In the genomic region with DNA sequence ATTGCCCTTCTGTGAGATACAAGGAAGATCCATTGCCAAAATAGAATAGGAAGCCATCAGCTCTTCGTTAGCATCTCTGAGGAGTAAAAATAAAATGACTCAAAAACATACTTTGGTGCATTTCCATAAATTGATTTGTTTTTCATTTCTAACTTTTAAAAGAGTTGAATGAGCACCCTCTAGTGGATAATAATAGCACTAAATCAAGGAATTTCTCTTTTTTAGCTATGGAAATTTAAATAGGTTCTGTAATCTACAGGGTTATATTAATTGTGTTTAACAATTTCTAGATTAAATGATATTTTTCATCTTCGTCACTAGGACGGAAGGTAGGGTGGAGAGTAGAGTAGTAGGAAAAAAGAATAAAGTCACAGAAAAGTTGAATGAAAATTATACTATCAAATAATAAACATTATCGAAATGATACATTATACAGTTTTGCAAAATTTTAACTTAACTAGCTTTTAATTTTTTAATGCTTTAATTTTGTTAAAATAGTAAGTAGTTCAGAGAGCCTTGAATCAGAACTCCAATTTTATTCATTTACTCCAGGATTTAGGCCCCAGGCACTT, we compare ENCODE assay signal across 8 cellular contexts. TPM values are rescaled to one million over a fixed set of nuclear protein-coding genes. Genes with fewer than 3 reads are reported as not detected.
DNase-seq lines count a peak whose midpoint lies in the region; ATAC-seq and TF ChIP-seq lines count a peak whose summit lies in the region.

No MANE protein-coding gene starts in this region.

- H3K27me3 ChIP-seq in uterus = no peaks in the 10 kb centered on the region

- H3K4me1 ChIP-seq in uterus = peaks cover 0 to 8% of the 10 kb centered on the region in 2 donors

- intact Hi-C loops in uterus (cut with DNase I; ENCODE audit: low total_unique reads) = no loop called here

- DNase-seq in AG09309 (ENCODE audit: low read depth) (no peak), SW480 (ENCODE audit: low spot score) (peak; percentile 13), glutamatergic neuron (no peak), uterus (no peak), GM19240 (ENCODE audit: insufficient read length, low spot score) (no peak)

- H3K4me3 Mint-ChIP-seq in glutamatergic neuron (ENCODE audit: unreplicated experiment) = no peak overlapping the region

- peaks cover 2% of the 10 kb centered on the region for H3K9me3 Mint-ChIP-seq in glutamatergic neuron (ENCODE audit: unreplicated experiment)

- peak; percentile 28 for TF ChIP-seq CTCF in AG09309 (IDR thresholded peaks at IDR 0.05; ENCODE audit: control insufficient read depth, insufficient read depth, low read depth, low read length, missing control alignments)
- TF ChIP-seq CTCF in GM12873 (IDR thresholded peaks at IDR 0.05; ENCODE audit: insufficient read depth, low read depth, low read length, missing control alignments) = peak; percentile 25
- peak; percentile 66 for TF ChIP-seq CTCF in glutamatergic neuron (IDR thresholded peaks at IDR 0.05; ENCODE audit: partially characterized antibody, unreplicated experiment)
- TF ChIP-seq CTCF in uterus (IDR thresholded peaks at IDR 0.05) = peak; percentile 39 to 60 (median 54)

- H3K4me3 ChIP-seq in AG09309 (ENCODE audit: control insufficient read depth, low read depth, low read length) = no peak overlapping the region
- no peak overlapping the region for H3K4me3 ChIP-seq in uterus

- peaks cover 8% of the 10 kb centered on the region for H3K36me3 Mint-ChIP-seq in glutamatergic neuron (ENCODE audit: unreplicated experiment)

- TF ChIP-seq POLR2A in uterus (IDR thresholded peaks at IDR 0.05) = no peak

- no peaks in the 10 kb centered on the region for H3K36me3 ChIP-seq in uterus

- ATAC-seq in HG03108 (IDR thresholded peaks at IDR 0.05; ENCODE audit: unreplicated experiment) (no peak), GM21367 (IDR thresholded peaks at IDR 0.05; ENCODE audit: unreplicated experiment) (no peak)

- peak overlapping the region in 1 of 2 donors; percentile 12 for H3K27ac ChIP-seq in uterus

- no peak overlapping the region for H3K27ac Mint-ChIP-seq in glutamatergic neuron (ENCODE audit: unreplicated experiment)

- no peaks in the 10 kb centered on the region for H3K9me3 ChIP-seq in uterus

- H3K27me3 Mint-ChIP-seq in glutamatergic neuron (ENCODE audit: unreplicated experiment) = no peaks in the 10 kb centered on the region

- H3K4me1 Mint-ChIP-seq in glutamatergic neuron (ENCODE audit: low read depth, unreplicated experiment) = peaks cover 5% of the 10 kb centered on the region

RNA-seq across cellular contexts. Expression of a gene that starts 6.5 kb away (rescaled TPM):
- total RNA-seq in glutamatergic neuron (ENCODE audit: unreplicated experiment) (16.3 TPM), uterus (10 to 100 TPM in 2 of 4 donors, 1 to 10 TPM in 2; 3.3 to 32.6 (median 11.3) TPM)

RNA-seq across cellular contexts. Expression of a gene that starts 6.6 kb away (rescaled TPM):
- total RNA-seq in glutamatergic neuron (ENCODE audit: unreplicated experiment) = 3.5 TPM
- total RNA-seq in uterus = 10 to 100 TPM in 2 of 4 donors, 1 to 10 TPM in 2; 1.5 to 13.7 (median 6.3) TPM

RNA-seq across cellular contexts. Expression of a gene that starts 40.9 kb away (rescaled TPM):
- total RNA-seq in glutamatergic neuron (ENCODE audit: unreplicated experiment) (not detected), uterus (1 to 10 TPM in 1 of 4 donors, not detected in 3; 1.5 TPM)
